Comparison of ENCODE assay signal across 28 cellular contexts in genomic region chrX:50865311-50865710, GRCh38. TPM values are rescaled to one million over a fixed set of nuclear protein-coding genes. Genes with fewer than 3 reads are reported as not detected.
"Had no signal": no experiment of that assay in that cellular context is flagged by ENCODE, and none has a peak within 500 bp of the region (broad histone marks: within the 10 kb centered on the region; RNA-seq: fewer than 3 reads in every experiment).

No MANE protein-coding gene starts in this region.

- H3K4me1 ChIP-seq: gastrocnemius medialis, heart right ventricle, neural progenitor cell, pancreas, spleen, testis, tibial nerve had no signal

- DNase-seq: central memory CD4-positive, alpha-beta T cell; cortex of kidney; dorsolateral prefrontal cortex; effector CD8-positive, alpha-beta T cell; gastrocnemius medialis; heart right ventricle; islet precursor cell; left ventricle myocardium superior; mesendoderm; mucosa of descending colon; natural killer cell; nucleus accumbens; pancreas; right lobe of liver; spleen; stimulated activated CD4-positive, alpha-beta T cell treated with anti-CD3 and anti-CD28 coated beads, Interleukin-15, amount 100 ng/mL, for 24 hours; stimulated activated CD4-positive, alpha-beta T cell treated with anti-CD3 and anti-CD28 coated beads, Interleukin-1b, Interleukin-23, amount 100 ng/mL, for 48 hours; stimulated activated CD4-positive, alpha-beta T cell treated with anti-CD3 and anti-CD28 coated beads, Interleukin-4, amount 100 ng/mL, for 24 hours; stimulated activated naive B cell treated with anti-CD40 and anti-IgM and Interleukin-4, amounts not matched to agents 10 μg/mL and 1 μg/mL and 100 μg/mL, for 72 hours; stimulated activated naive CD8-positive, alpha-beta T cell treated with anti-CD3 and anti-CD28 coated beads, Interleukin-15, amount 100 ng/mL, for 72 hours; testis had no signal

- ATAC-seq: gastrocnemius medialis; heart right ventricle; left ventricle myocardium superior; mucosa of descending colon; natural killer cell; pancreas; right lobe of liver; stimulated activated naive B cell treated with anti-CD40 and anti-IgM and Interleukin-4, amounts not matched to agents 10 μg/mL and 1 μg/mL and 100 μg/mL, for 72 hours; stimulated activated naive CD8-positive, alpha-beta T cell treated with anti-CD3 and anti-CD28 coated beads, Interleukin-15, amount 100 ng/mL, for 72 hours had no signal

- H3K27ac ChIP-seq: dorsolateral prefrontal cortex, gastrocnemius medialis, heart right ventricle, neural progenitor cell, pancreas, right lobe of liver, spleen, testis, tibial nerve had no signal

- H3K9me3 ChIP-seq: gastrocnemius medialis, heart right ventricle, mucosa of descending colon, pancreas, right lobe of liver, spleen, testis, tibial nerve had no signal

- H3K4me3 ChIP-seq: dorsolateral prefrontal cortex, gastrocnemius medialis, heart right ventricle, lung, mucosa of descending colon, neural progenitor cell, pancreas, right lobe of liver, spleen, testis, tibial nerve had no signal

- H3K4me2 ChIP-seq: neural progenitor cell had no signal

- H3K9ac ChIP-seq: neural progenitor cell had no signal

- H2AFZ ChIP-seq: neural progenitor cell had no signal

- H3K27me3 ChIP-seq: neural progenitor cell, right lobe of liver, testis had no signal

- H3K36me3 ChIP-seq: gastrocnemius medialis, heart right ventricle, neural progenitor cell, pancreas, right lobe of liver, spleen, tibial nerve had no signal

RNA-seq across cellular contexts. Expression of gene BMP15, which starts 45.2 kb away (rescaled TPM):
- total RNA-seq: dorsolateral prefrontal cortex, gastrocnemius medialis, heart right ventricle, left ventricle myocardium superior, mucosa of descending colon, natural killer cell, pancreas, progenitor cell of endocrine pancreas, right lobe of liver, spleen, subcutaneous adipose tissue, testis, tibial nerve, ureter had no signal
- polyA plus RNA-seq: esophagus, heart right ventricle, pancreas, spleen had no signal
